In genomic region chr2:46337208-46337994, GRCh38 we compare ENCODE assay signal across 16 cellular contexts. TPM values are rescaled to one million over a fixed set of nuclear protein-coding genes. Genes with fewer than 3 reads are reported as not detected.
DNase-seq lines count a peak whose midpoint lies in the region; ATAC-seq, FAIRE-seq and TF ChIP-seq lines count a peak whose summit lies in the region.
"Had no signal": no experiment of that assay in that cellular context is flagged by ENCODE, and none has a peak within 500 bp of the region (broad histone marks: within the 10 kb centered on the region; RNA-seq: fewer than 3 reads in every experiment).

No MANE protein-coding gene starts in this region.

- no peaks in the 10 kb centered on the region for H3K27me3 Mint-ChIP-seq in HFFc6 (ENCODE audit: insufficient read depth)
- peaks cover 7% of the 10 kb centered on the region for H3K27me3 Mint-ChIP-seq in nephron (ENCODE audit: low read depth)

- H3K4me2 ChIP-seq in A549, result peak overlapping the region; percentile 92

- no peaks in the 10 kb centered on the region for H3K9me3 Mint-ChIP-seq in HFFc6
- H3K9me3 Mint-ChIP-seq in nephron, result no peaks in the 10 kb centered on the region
- H3K9me3 Mint-ChIP-seq: CD14-positive monocyte; dendritic cell treated with granulocyte-macrophage colony-stimulating factor and Interleukin-4, amounts not matched to agents 40 ng/mL and 50 ng/mL, for 4 days; natural killer cell treated with Interleukin-12 subunit alpha and Interleukin-12 subunit beta and Interleukin-15 and Interleukin-18, amount 100 ng/mL, for 72 hours had no signal

- H3K27ac ChIP-seq in A549 (peak overlapping the region; percentile 88 to 89), coronary artery (peak overlapping the region; percentile 84 to 87)

- WGBS in A549 (ENCODE audit: missing lambda C conversion rate), result 92% methylated on average over 11 of the region's 11 CpGs

- TF ChIP-seq POLR2A in A549 (IDR thresholded peaks at IDR 0.05; ENCODE audit: low read length), result no peak

- no peak for TF ChIP-seq EP300 in A549 (IDR thresholded peaks at IDR 0.05)

- no peak for TF ChIP-seq RAD21 in A549 (conservative IDR thresholded peaks at IDR 0.05 in 1 of 2, IDR thresholded peaks at IDR 0.05 in 1 of 2)

- H3K4me3 Mint-ChIP-seq in HFFc6 (no peak overlapping the region), nephron (no peak overlapping the region)
- H3K4me3 Mint-ChIP-seq: activated CD4-positive, alpha-beta T cell treated with anti-CD3 and anti-CD28 coated beads for 36 hours; CD14-positive monocyte; dendritic cell treated with granulocyte-macrophage colony-stimulating factor and Interleukin-4, amounts not matched to agents 40 ng/mL and 50 ng/mL, for 4 days; natural killer cell treated with Interleukin-12 subunit alpha and Interleukin-12 subunit beta and Interleukin-15 and Interleukin-18, amount 100 ng/mL, for 72 hours had no signal

- H3K36me3 Mint-ChIP-seq in HFFc6 (ENCODE audit: low read depth) (peaks cover 5% of the 10 kb centered on the region), nephron (ENCODE audit: low read depth) (no peaks in the 10 kb centered on the region)
- H3K36me3 Mint-ChIP-seq: CD14-positive monocyte; natural killer cell treated with Interleukin-12 subunit alpha and Interleukin-12 subunit beta and Interleukin-15 and Interleukin-18, amount 100 ng/mL, for 72 hours had no signal

- CTCF ChIA-PET in A549 (lab: Yijun Ruan, JAX), result interaction anchor here (0.7 to 2.8 kb wide), 12 partner anchors 9 to 345 kb away, joined by 3 to 17 read pairs (median 5); no protein-coding TSS in a partner anchor

- no peak for TF ChIP-seq CTCF in A549 (IDR thresholded peaks at IDR 0.05)
- no peak for TF ChIP-seq CTCF in HFFc6 (IDR thresholded peaks at IDR 0.05)
- TF ChIP-seq CTCF in coronary artery (IDR thresholded peaks at IDR 0.05), result no peak
- TF ChIP-seq CTCF in nephron (IDR thresholded peaks at IDR 0.05; ENCODE audit: unreplicated experiment in 3 of 3), result no peak

- H3K9me3 ChIP-seq in A549, result no peaks in the 10 kb centered on the region

- H3K4me1 ChIP-seq in A549, result peaks cover 91% of the 10 kb centered on the region

- no peak for FAIRE-seq in A549 (lab: Jason Lieb, UNC)

- no peak for ATAC-seq in A549
- ATAC-seq: activated CD4-positive, alpha-beta T cell treated with anti-CD3 and anti-CD28 coated beads for 36 hours; natural killer cell treated with Interleukin-12 subunit alpha and Interleukin-12 subunit beta and Interleukin-15 and Interleukin-18, amount 100 ng/mL, for 72 hours; stimulated activated naive CD8-positive, alpha-beta T cell treated with anti-CD3 and anti-CD28 coated beads, Interleukin-15, Interleukin-2, amounts not matched to agents 100 U/mL and 50 U/mL, for 24 hours had no signal

- peaks cover 76% of the 10 kb centered on the region for H3K4me1 Mint-ChIP-seq in HFFc6 (ENCODE audit: low read depth)
- peaks cover 48% of the 10 kb centered on the region for H3K4me1 Mint-ChIP-seq in nephron
- H3K4me1 Mint-ChIP-seq: CD14-positive monocyte had no signal

- DNase-seq in A549 (ENCODE audit: low read depth in 1 of 2, low spot score in 1 of 2) (no peak), HFFc6 (no peak), coronary artery (ENCODE audit: low spot score) (no peak), COR-L47 (lab: John Stamatoyannopoulos, UW) (no peak), NCI-H1105 (lab: John Stamatoyannopoulos, UW) (no peak)
- DNase-seq in stimulated activated CD4-positive, alpha-beta T cell treated with anti-CD3 and anti-CD28 coated beads, Interleukin-4, amount 100 ng/mL, for 4 hours, result no peak
- no peak for DNase-seq in activated CD4-positive, alpha-beta T cell treated with anti-CD3 and anti-CD28 coated beads, Interleukin-2, amount 50 U/mL, for 48 hours
- DNase-seq: activated CD4-positive, alpha-beta T cell treated with anti-CD3 and anti-CD28 coated beads for 36 hours; activated gamma-delta T cell; NCI-H748 treated with DMSO at 0.1 percent for 48 hours; stimulated activated CD4-positive, alpha-beta T cell treated with anti-CD3 and anti-CD28 coated beads, Interleukin-2, amount 100 ng/mL, for 24 hours; stimulated activated naive CD8-positive, alpha-beta T cell treated with anti-CD3 and anti-CD28 coated beads, Interleukin-15, Interleukin-2, amounts not matched to agents 100 U/mL and 50 U/mL, for 24 hours had no signal

- peak overlapping the region; percentile 92 for H3K27ac Mint-ChIP-seq in HFFc6
- peak overlapping the region; percentile 97 to 98 (median 98) for H3K27ac Mint-ChIP-seq in nephron
- H3K27ac Mint-ChIP-seq: activated CD4-positive, alpha-beta T cell treated with anti-CD3 and anti-CD28 coated beads for 36 hours; CD14-positive monocyte; dendritic cell treated with granulocyte-macrophage colony-stimulating factor and Interleukin-4, amounts not matched to agents 40 ng/mL and 50 ng/mL, for 4 days; natural killer cell treated with Interleukin-12 subunit alpha and Interleukin-12 subunit beta and Interleukin-15 and Interleukin-18, amount 100 ng/mL, for 72 hours had no signal

- POLR2A ChIA-PET in A549 (lab: Yijun Ruan, JAX), result no interaction called here

- H3K4me3 ChIP-seq in A549, result no peak overlapping the region
- H3K4me3 ChIP-seq in coronary artery, result no peak overlapping the region

TF ChIP-seq in A549, 52 proteins besides CTCF, POLR2A, EP300 and RAD21:
- TF ChIP-seq CBX2 (IDR thresholded peaks at IDR 0.05; ENCODE audit: borderline replicate concordance, low read depth) (no peak), MAFK (IDR thresholded peaks at IDR 0.05; ENCODE audit: partially characterized antibody) (no peak), JUNB (IDR thresholded peaks at IDR 0.05) (no peak), NPAS2 (CRISPR knock-in tag; IDR thresholded peaks at IDR 0.05; ENCODE audit: borderline replicate concordance) (no peak), NR3C1 (IDR thresholded peaks at IDR 0.05) (no peak), POLR2AphosphoS2 (conservative IDR thresholded peaks at IDR 0.05; ENCODE audit: low read length) (0 out of 2 replicates have a peak, but pooled peaks have one; percentile 41), HOXB13 (CRISPR knock-in tag; IDR thresholded peaks at IDR 0.05; ENCODE audit: low read depth) (no peak), SREBF2 (IDR thresholded peaks at IDR 0.05) (no peak), RFX5 (IDR thresholded peaks at IDR 0.05) (no peak)
TF ChIP-seq in A549: peak in this region for 1.

RNA-seq across cellular contexts. Expression of gene EPAS1, which starts 40.2 kb away (rescaled TPM):
- 143 and 150 TPM in 2 replicates for polyA plus RNA-seq in A549 (2011; rRNA removed)
- 60.3 and 78.5 TPM in 2 replicates for polyA plus RNA-seq in A549 (2012; cell fraction: cytosol; rRNA removed)
- 106 and 115 TPM in 2 replicates for polyA plus RNA-seq in A549 (2012; cell fraction: nucleus; rRNA removed)
- 111 to 128 TPM (median 122 TPM) in 3 replicates for polyA plus RNA-seq in A549 (2017; fragmentation: RNase III; extraction: RNeasy Plus Mini Kit Qiagen cat#74134 plus additional on column Dnase treatment)
- polyA minus RNA-seq in A549 (2011; rRNA and poly(A)+ RNA removed), result 174 and 229 TPM in 2 replicates
- total RNA-seq in HFFc6 (2021; fragmentation: NEBNext Ultra II Directional; extraction: Animal tissue kit (Norgen Biotek cat#: 25700)), result 100 to 1,000 TPM in 4 of 6 experiments, 10 to 100 TPM in 2; 93.5 to 115 (median 101) TPM
